ENCODE assay signal across 1 cellular context in the genomic region with DNA sequence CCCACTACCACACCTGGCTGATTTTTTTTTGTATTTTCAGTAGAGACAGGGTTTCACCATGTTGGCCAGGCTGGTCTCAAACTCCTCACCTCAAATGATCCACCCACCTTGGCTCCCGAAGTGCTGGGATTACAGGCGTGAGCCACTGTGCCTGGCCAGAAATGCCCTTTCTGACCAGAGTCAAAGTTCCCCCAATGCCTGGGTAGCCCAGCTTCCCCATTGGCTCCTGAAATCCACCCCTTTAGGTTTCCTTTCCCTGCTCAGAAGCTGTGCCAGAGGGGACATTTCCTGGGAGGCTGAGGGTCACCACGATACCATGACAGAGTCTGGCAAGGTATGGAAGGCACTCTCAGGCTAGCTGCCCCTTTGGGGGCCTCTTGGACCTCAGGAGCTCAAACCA.
TF ChIP-seq lines count a peak whose summit lies in the region.

No MANE protein-coding gene starts in this region.

TF ChIP-seq in H1, 55 proteins besides CTCF, POLR2A, EP300 and RAD21:
- TF ChIP-seq ASH2L (IDR thresholded peaks at IDR 0.05; ENCODE audit: low read length) (no peak), EZH2 (IDR thresholded peaks at IDR 0.05; ENCODE audit: low read depth, low read length, severe bottlenecking) (no peak), HDAC2 (IDR thresholded peaks at IDR 0.05; ENCODE audit: borderline replicate concordance in 1 of 2, low read depth in 2 of 2, low read length in 2 of 2) (no peak), RFX5 (IDR thresholded peaks at IDR 0.05; ENCODE audit: borderline replicate concordance, low read depth, low read length) (no peak), TBP (IDR thresholded peaks at IDR 0.05; ENCODE audit: low read depth, low read length) (no peak)
